In the genomic region with DNA sequence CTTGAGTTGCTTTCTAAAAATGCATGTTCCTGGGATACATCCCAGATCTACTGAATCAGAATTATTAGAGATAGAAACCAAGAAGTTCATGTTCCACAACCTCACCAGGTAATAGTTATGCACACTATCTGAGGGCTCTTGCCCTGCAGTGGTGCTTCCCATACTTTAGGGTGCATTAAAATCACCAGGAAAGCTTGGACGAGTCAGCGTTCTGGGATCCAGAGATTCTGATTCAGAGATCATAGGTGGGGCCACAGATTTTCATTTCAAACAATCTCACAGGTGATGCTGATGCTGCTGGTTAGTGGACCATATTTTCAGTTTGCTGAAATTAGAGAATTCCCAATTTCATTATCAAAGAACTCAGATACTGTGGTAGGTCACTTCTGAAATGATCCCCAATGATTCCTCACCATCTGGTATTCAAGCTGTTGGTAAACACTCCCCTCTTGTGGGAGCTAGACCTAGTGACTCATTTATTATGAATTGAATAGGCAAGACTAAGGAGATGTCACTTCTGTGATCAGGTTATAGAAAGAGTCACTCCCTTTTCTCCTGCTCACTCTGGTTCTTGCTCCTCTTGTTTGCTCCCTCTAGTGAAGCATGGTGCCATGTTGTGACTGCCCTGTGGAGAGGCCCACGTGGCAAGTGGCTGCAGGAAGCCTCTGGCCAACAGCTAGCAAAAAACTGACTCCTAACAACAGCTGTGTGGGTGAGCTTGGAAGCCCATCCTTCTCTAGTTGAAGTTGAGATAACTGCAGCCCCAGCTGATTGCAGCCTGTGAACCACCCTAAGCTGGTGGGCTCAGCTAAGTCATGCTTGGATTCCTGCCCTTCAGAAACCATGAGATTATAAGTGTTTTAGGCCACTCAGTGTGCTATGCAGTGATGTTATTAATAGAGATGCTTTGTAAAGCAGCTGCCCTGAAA, we compare ENCODE assay signal across 14 cellular contexts. TPM values are rescaled to one million over a fixed set of nuclear protein-coding genes. Genes with fewer than 3 reads are reported as not detected.
A peak's percentile ranks its signal among the peaks of the same experiment; 100 is the strongest.
DNase-seq lines count a peak whose midpoint lies in the region; ATAC-seq, FAIRE-seq and TF ChIP-seq lines count a peak whose summit lies in the region.
"Had no signal": no experiment of that assay in that cellular context is flagged by ENCODE, and none has a peak within 500 bp of the region (broad histone marks: within the 10 kb centered on the region; RNA-seq: fewer than 3 reads in every experiment).

No MANE protein-coding gene starts in this region.

- TF ChIP-seq POLR2A in HepG2 (IDR thresholded peaks at IDR 0.05; ENCODE audit: insufficient read depth in 1 of 2, low read depth in 2 of 2, low read length in 2 of 2) (no peak), right lobe of liver (IDR thresholded peaks at IDR 0.05) (no peak)

- H3K4me2 ChIP-seq in HepG2 (ENCODE audit: low read depth, low read length), result no peak overlapping the region; the same call in 1 of the 2 replicates
- H3K4me2 ChIP-seq in Karpas-422 (ENCODE audit: low read depth, low read length, poor library complexity, severe bottlenecking), result no peak overlapping the region

- BruUV-seq in HepG2 (replicated peaks; lab: Mats Ljungman, UMichigan), result no TSS peak

- TF ChIP-seq EP300 in HepG2 (IDR thresholded peaks at IDR 0.05; ENCODE audit: low read depth in 2 of 2, low read length in 2 of 2) (no peak), HepG2 (CRISPR knock-in tag; IDR thresholded peaks at IDR 0.05; ENCODE audit: borderline replicate concordance) (no peak)

- in situ Hi-C loops in HepG2 (cut with HindIII; ENCODE audit: extremely low pct_ligation_motif_present, low pct_unique_long_range_greater_than_20kb), result no loop called here

- no peak overlapping the region for H3K27ac ChIP-seq in HepG2 (ENCODE audit: extremely low read length, insufficient read depth, low read length)
- no peak overlapping the region for H3K27ac ChIP-seq in right lobe of liver
- peak overlapping the region; percentile 86 for H3K27ac ChIP-seq in SJSA1
- H3K27ac ChIP-seq in Karpas-422 (ENCODE audit: low read length), result no peak overlapping the region
- H3K27ac ChIP-seq: prostate gland, vagina had no signal

- H3K9me3 ChIP-seq in HepG2 (ENCODE audit: low read length) (no peaks in the 10 kb centered on the region), right lobe of liver (no peaks in the 10 kb centered on the region), SJSA1 (replicated peaks) (no peaks in the 10 kb centered on the region), Karpas-422 (ENCODE audit: low read length) (no peaks in the 10 kb centered on the region)
- H3K9me3 ChIP-seq: prostate gland, vagina had no signal

- H3K36me3 ChIP-seq in HepG2 (replicated peaks in 1 of 2; ENCODE audit: control insufficient read depth in 1 of 2, insufficient read depth in 2 of 2, low read length in 2 of 2) (no peaks in the 10 kb centered on the region), right lobe of liver (no peaks in the 10 kb centered on the region), SJSA1 (0 out of 2 replicates have a peak, but pooled peaks cover 5% of the 10 kb centered on the region), Karpas-422 (ENCODE audit: insufficient read depth, low read length) (no peaks in the 10 kb centered on the region)
- H3K36me3 ChIP-seq: prostate gland, vagina had no signal

- no peaks in the 10 kb centered on the region for H3K79me2 ChIP-seq in HepG2 (ENCODE audit: insufficient read depth, low read length)
- H3K79me2 ChIP-seq in Karpas-422 (ENCODE audit: low read length), result no peaks in the 10 kb centered on the region

- CTCF ChIA-PET in HepG2 (lab: Yijun Ruan, JAX; ENCODE audit: low intra/inter-chr PET ratio, low total read pairs), result no interaction called here

- 57% methylated on average over 3 of the region's 3 CpGs for WGBS in HepG2 (ENCODE audit: low lambda C conversion rate)
- 59% methylated on average over 3 of the region's 3 CpGs for WGBS in right lobe of liver (ENCODE audit: insufficient coverage, low coverage, low lambda C conversion rate, missing lambda C conversion rate)

- FAIRE-seq in HepG2 (lab: Jason Lieb, UNC), result no peak
- FAIRE-seq: endometrium had no signal

- H3K9ac ChIP-seq in HepG2 (ENCODE audit: insufficient read depth, low read depth, low read length) (no peak overlapping the region), Karpas-422 (ENCODE audit: low read length) (no peak overlapping the region)

- H4K20me1 ChIP-seq in HepG2 (ENCODE audit: insufficient read depth, low read length), result no peaks in the 10 kb centered on the region
- H4K20me1 ChIP-seq in Karpas-422 (ENCODE audit: insufficient read depth, low read depth, low read length), result no peaks in the 10 kb centered on the region

- TF ChIP-seq RAD21 in HepG2 (CRISPR knock-in tag; IDR thresholded peaks at IDR 0.05), result no peak

- no peak overlapping the region for H2AFZ ChIP-seq in HepG2 (ENCODE audit: low read length)
- no peak overlapping the region for H2AFZ ChIP-seq in Karpas-422 (ENCODE audit: low read length)

- intact Hi-C loops in HepG2 (cut with micrococcal nuclease; ENCODE audit: unreplicated experiment) (loop anchor here (5.0 kb wide), 2 partner anchors 34 to 36 kb away; no protein-coding TSS in a partner anchor), right lobe of liver (cut with DNase I) (no loop called here)

- DNase-seq in HepG2 (ENCODE audit: low spot score) (no peak), right lobe of liver (no peak), SJSA1 (ENCODE audit: low read depth in 1 of 2, low spot score in 2 of 2) (peak in 1 of 2 experiments; percentile 90), fibroblast of gingiva (ENCODE audit: low read depth) (peak; percentile 15), GM20000 (ENCODE audit: low spot score) (no peak), Karpas-422 (no peak), GM19240 (ENCODE audit: insufficient read length, low spot score) (no peak)
- DNase-seq in stimulated activated CD8-positive, alpha-beta memory T cell treated with anti-CD3 and anti-CD28 coated beads, Interleukin-4, amount 100 ng/mL, for 48 hours, result no peak
- DNase-seq: CD8-positive, alpha-beta memory T cell; NCI-H1092 treated with DMSO at 0.1 percent for 48 hours had no signal

- H3K27me3 ChIP-seq in HepG2 (ENCODE audit: control insufficient read depth in 1 of 2, insufficient read depth in 2 of 2, low read length in 2 of 2) (no peaks in the 10 kb centered on the region), right lobe of liver (no peaks in the 10 kb centered on the region), SJSA1 (replicated peaks) (no peaks in the 10 kb centered on the region), Karpas-422 (ENCODE audit: low read length) (no peaks in the 10 kb centered on the region)
- H3K27me3 ChIP-seq: vagina had no signal

- ATAC-seq in HepG2 (no peak), right lobe of liver (no peak)
- ATAC-seq: left lobe of liver had no signal

- H3K4me3 ChIP-seq in HepG2 (replicated peaks in 1 of 3; ENCODE audit: insufficient read depth in 1 of 3, low read depth in 2 of 3, low read length in 3 of 3) (no peak overlapping the region), right lobe of liver (no peak overlapping the region), SJSA1 (no peak overlapping the region), Karpas-422 (ENCODE audit: low read length) (no peak overlapping the region)
- H3K4me3 ChIP-seq: prostate gland, vagina had no signal

- TF ChIP-seq CTCF in HepG2 (CRISPR knock-in tag; IDR thresholded peaks at IDR 0.05), result 0 out of 2 replicates have a peak, but pooled peaks have one; percentile 7
- TF ChIP-seq CTCF in right lobe of liver (IDR thresholded peaks at IDR 0.05), result no peak
- no peak for TF ChIP-seq CTCF in GM20000 (IDR thresholded peaks at IDR 0.05; ENCODE audit: extremely low read depth, missing control alignments)

- H3K4me1 ChIP-seq in HepG2 (ENCODE audit: insufficient read depth, low read length) (peaks cover 16% of the 10 kb centered on the region), right lobe of liver (peaks cover 0 to 2% (median 0%) of the 10 kb centered on the region in 4 donors), SJSA1 (replicated peaks) (peaks cover 59% of the 10 kb centered on the region), Karpas-422 (ENCODE audit: low read length) (peaks cover 3% of the 10 kb centered on the region; the same call in 1 of the 2 replicates)
- H3K4me1 ChIP-seq: prostate gland had no signal

- no peaks in the 10 kb centered on the region for H3K9me2 ChIP-seq in Karpas-422 (replicated peaks; ENCODE audit: insufficient read depth, low read length)

- POLR2A ChIA-PET in HepG2 (lab: Yijun Ruan, JAX), result no interaction called here

TF ChIP-seq in HepG2, 621 proteins besides CTCF, POLR2A, EP300 and RAD21 (continues in another document):
- no peak for TF ChIP-seq ZFP36 (IDR thresholded peaks at IDR 0.05; ENCODE audit: borderline replicate concordance, low read depth, low read length, partially characterized antibody)
- no peak for TF ChIP-seq MED8 (CRISPR knock-in tag; IDR thresholded peaks at IDR 0.05; ENCODE audit: insufficient replicate concordance)
- TF ChIP-seq PHF5A (CRISPR knock-in tag; IDR thresholded peaks at IDR 0.05; ENCODE audit: low read depth, unreplicated experiment), result no peak

RNA-seq across cellular contexts. Expression of gene SH3TC2, which starts 59.8 kb away (rescaled TPM):
- 0.71 and 0.94 TPM in 2 replicates for total RNA-seq in HepG2 (2016; rRNA removed; fragmentation: Illumina TruSeq; extraction: Trizol)
- total RNA-seq in HepG2 (2016; cell fraction: cytosol; rRNA removed; fragmentation: Illumina TruSeq; extraction: Trizol; ENCODE audit: low read depth), result under 0.01 and 0.20 TPM in 2 replicates
- total RNA-seq in HepG2 (2016; cell fraction: insoluble cytoplasmic fraction; rRNA removed; fragmentation: Illumina TruSeq; extraction: Trizol), result 0.61 and 0.76 TPM in 2 replicates
- total RNA-seq in HepG2 (2016; cell fraction: membrane; rRNA removed; fragmentation: Illumina TruSeq; extraction: Trizol), result 0.14 and 0.40 TPM in 2 replicates
- total RNA-seq in HepG2 (2016; cell fraction: nucleus; rRNA removed; fragmentation: Illumina TruSeq; extraction: Trizol), result 0.81 and 2.3 TPM in 2 replicates
- 0.27 and 0.34 TPM in 2 replicates for polyA plus RNA-seq in HepG2 (2011; rRNA removed)
- polyA plus RNA-seq in HepG2 (2011; cell fraction: cytosol; rRNA removed), result 0.12 and 0.14 TPM in 2 replicates
- polyA plus RNA-seq in HepG2 (2011; cell fraction: nucleus; rRNA removed), result 1.3 and 1.9 TPM in 2 replicates
- 0.17 and 0.40 TPM in 2 replicates for polyA plus RNA-seq in HepG2 (2012)
- polyA plus RNA-seq in HepG2 (2016; cell fraction: cytosol; fragmentation: Illumina TruSeq; extraction: Trizol; ENCODE audit: low read depth), result 0.06 TPM in 1 of 2 replicates, not detected in the other
- 0.19 and 0.58 TPM in 2 replicates for polyA plus RNA-seq in HepG2 (2016; cell fraction: insoluble cytoplasmic fraction; fragmentation: Illumina TruSeq; extraction: Trizol; ENCODE audit: low read depth)
- 0.14 TPM in 1 of 2 replicates, not detected in the other for polyA plus RNA-seq in HepG2 (2016; cell fraction: membrane; fragmentation: Illumina TruSeq; extraction: Trizol; ENCODE audit: low read depth)
- polyA plus RNA-seq in HepG2 (2016; cell fraction: nucleus; fragmentation: Illumina TruSeq; extraction: Trizol; ENCODE audit: insufficient read depth, low read depth), result 0.65 and 1.2 TPM in 2 replicates
- 4.6 and 5.3 TPM in 2 replicates for polyA minus RNA-seq in HepG2 (2011; rRNA and poly(A)+ RNA removed; ENCODE audit: low replicate concordance)
- 1.1 TPM in 1 of 2 replicates, not detected in the other for polyA minus RNA-seq in HepG2 (2011; cell fraction: cytosol; rRNA and poly(A)+ RNA removed)
- polyA minus RNA-seq in HepG2 (2011; cell fraction: nucleus; rRNA and poly(A)+ RNA removed), result 1.7 and 2.5 TPM in 2 replicates
- total RNA-seq in right lobe of liver, result under 1 TPM; 0.06 to 0.88 (median 0.53) TPM
- 11.2 and 16.9 TPM in 2 replicates for total RNA-seq in SJSA1 (2014; rRNA removed; shearing (Covaris generic))
- not detected in 2 replicates for total RNA-seq in Karpas-422 (2014; rRNA removed; shearing (Covaris generic); ENCODE audit: low replicate concordance)
- total RNA-seq: CD8-positive, alpha-beta memory T cell had no signal
- polyA plus RNA-seq: CD8-positive, alpha-beta memory T cell had no signal
